Comparison of ENCODE assay signal across 13 cellular contexts in the genomic region with DNA sequence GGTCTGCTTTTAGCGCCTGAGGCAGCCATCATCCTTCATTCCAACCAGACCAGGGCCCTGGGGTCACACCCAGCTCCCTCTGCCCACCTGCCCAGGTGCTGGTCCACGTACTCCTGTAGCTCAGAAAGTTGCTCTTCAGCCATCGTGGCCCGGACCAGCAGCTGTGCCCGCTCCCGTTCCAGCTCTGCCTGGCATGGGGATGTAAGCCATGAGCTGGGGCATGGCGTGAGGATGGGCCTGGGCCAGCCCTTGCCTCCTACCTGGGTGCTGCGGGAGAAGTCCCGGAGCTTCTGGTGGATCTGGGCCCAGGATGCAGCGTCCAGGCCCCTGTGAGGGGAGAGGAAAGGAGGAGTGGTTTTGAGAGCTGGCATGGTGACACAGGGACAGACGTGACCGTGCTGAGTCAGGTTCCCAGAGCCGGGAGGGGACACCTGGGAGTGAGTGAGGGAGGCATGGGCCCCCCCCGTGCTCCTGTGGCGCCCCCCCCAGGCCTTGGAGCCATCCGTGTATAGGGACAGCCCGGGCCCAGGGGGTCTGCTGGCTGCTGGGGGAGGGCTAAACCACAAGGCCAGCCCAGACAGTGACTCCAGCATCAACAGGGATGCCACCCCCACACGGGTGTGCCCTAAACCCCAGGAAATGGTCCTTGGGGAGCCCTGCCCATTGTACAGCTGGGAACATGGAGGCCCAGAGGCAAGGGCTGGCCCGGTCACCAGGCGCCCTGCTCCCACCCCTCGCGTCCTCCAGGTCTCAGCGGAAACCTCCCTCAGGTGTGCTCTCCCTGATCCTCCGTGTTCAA. TPM values are rescaled to one million over a fixed set of nuclear protein-coding genes. Genes with fewer than 3 reads are reported as not detected.
DNase-seq lines count a peak whose midpoint lies in the region; ATAC-seq and TF ChIP-seq lines count a peak whose summit lies in the region.
"Had no signal": no experiment of that assay in that cellular context is flagged by ENCODE, and none has a peak within 500 bp of the region (broad histone marks: within the 10 kb centered on the region; RNA-seq: fewer than 3 reads in every experiment).

No MANE protein-coding gene starts in this region.

- H3K9me3 Mint-ChIP-seq in activated naive CD4-positive, alpha-beta T cell treated with anti-CD3 and anti-CD28 coated beads for 36 hours = no peaks in the 10 kb centered on the region
- no peaks in the 10 kb centered on the region for H3K9me3 Mint-ChIP-seq in activated naive CD4-positive, alpha-beta T cell treated with anti-CD3 and anti-CD28 coated beads, Interleukin-2, amount 50 U/mL, for 72 hours
- no peaks in the 10 kb centered on the region for H3K9me3 Mint-ChIP-seq in IgD-negative memory B cell
- H3K9me3 Mint-ChIP-seq in central memory CD8-positive, alpha-beta T cell = no peaks in the 10 kb centered on the region
- no peaks in the 10 kb centered on the region for H3K9me3 Mint-ChIP-seq in stimulated activated naive CD8-positive, alpha-beta T cell treated with anti-CD3 and anti-CD28 coated beads, Interleukin-15, amount 100 ng/mL, for 72 hours

- no peak for ATAC-seq in activated naive CD4-positive, alpha-beta T cell treated with anti-CD3 and anti-CD28 coated beads, Interleukin-2, amount 50 U/mL, for 72 hours
- no peak for ATAC-seq in central memory CD8-positive, alpha-beta T cell (replicated peaks; ENCODE audit: extremely low read depth, poor library complexity, severe bottlenecking)
- ATAC-seq in stimulated activated naive CD8-positive, alpha-beta T cell treated with anti-CD3 and anti-CD28 coated beads, Interleukin-15, amount 100 ng/mL, for 72 hours = no peak
- no peak for ATAC-seq in Right ventricle myocardium superior (ENCODE audit: poor library complexity)
- ATAC-seq: lower lobe of right lung had no signal

- no peaks in the 10 kb centered on the region for H3K36me3 Mint-ChIP-seq in activated naive CD4-positive, alpha-beta T cell treated with anti-CD3 and anti-CD28 coated beads for 36 hours (ENCODE audit: low read depth)
- H3K36me3 Mint-ChIP-seq in activated naive CD4-positive, alpha-beta T cell treated with anti-CD3 and anti-CD28 coated beads, Interleukin-2, amount 50 U/mL, for 72 hours = no peaks in the 10 kb centered on the region
- no peaks in the 10 kb centered on the region for H3K36me3 Mint-ChIP-seq in IgD-negative memory B cell
- peaks cover 20% of the 10 kb centered on the region for H3K36me3 Mint-ChIP-seq in central memory CD8-positive, alpha-beta T cell (ENCODE audit: insufficient read depth)

- CTCF ChIA-PET in activated naive CD4-positive, alpha-beta T cell treated with anti-CD3 and anti-CD28 coated beads for 36 hours (lab: Charles Lee) = interaction anchor here (1.0 to 3.7 kb wide), 3 partner anchors 11 to 18 kb away, joined by 3 to 25 read pairs (median 5); partner anchors contain the start of gene CIAO3

- no peaks in the 10 kb centered on the region for H3K9me3 ChIP-seq in colonic mucosa
- H3K9me3 ChIP-seq: lower lobe of right lung had no signal

- no peaks in the 10 kb centered on the region for H3K36me3 ChIP-seq in colonic mucosa

- TF ChIP-seq CTCF in colonic mucosa (IDR thresholded peaks at IDR 0.05) = no peak

- H3K4me3 ChIP-seq in colonic mucosa = no peak overlapping the region

- peaks cover 17% of the 10 kb centered on the region for H3K4me1 Mint-ChIP-seq in activated naive CD4-positive, alpha-beta T cell treated with anti-CD3 and anti-CD28 coated beads for 36 hours (ENCODE audit: low read depth)
- H3K4me1 Mint-ChIP-seq in IgD-negative memory B cell = peaks cover 6 to 10% (median 6%) of the 10 kb centered on the region in 3 donors
- peaks cover 25% of the 10 kb centered on the region for H3K4me1 Mint-ChIP-seq in central memory CD8-positive, alpha-beta T cell
- peaks cover 63% of the 10 kb centered on the region for H3K4me1 Mint-ChIP-seq in stimulated activated naive CD8-positive, alpha-beta T cell treated with anti-CD3 and anti-CD28 coated beads, Interleukin-15, amount 100 ng/mL, for 72 hours

- no peak overlapping the region for H3K27ac ChIP-seq in colonic mucosa
- H3K27ac ChIP-seq: lower lobe of right lung had no signal

- H3K4me3 Mint-ChIP-seq in activated naive CD4-positive, alpha-beta T cell treated with anti-CD3 and anti-CD28 coated beads for 36 hours = peak overlapping the region; percentile 49
- H3K4me3 Mint-ChIP-seq in IgD-negative memory B cell = peak overlapping the region in 3 of 4 donors; percentile 45 to 81 (median 78)
- H3K4me3 Mint-ChIP-seq in central memory CD8-positive, alpha-beta T cell = peak overlapping the region; percentile 82
- H3K4me3 Mint-ChIP-seq in stimulated activated naive CD8-positive, alpha-beta T cell treated with anti-CD3 and anti-CD28 coated beads, Interleukin-15, amount 100 ng/mL, for 72 hours = peak overlapping the region; percentile 82 to 95

- no peak overlapping the region for H3K27ac Mint-ChIP-seq in activated naive CD4-positive, alpha-beta T cell treated with anti-CD3 and anti-CD28 coated beads for 36 hours
- no peak overlapping the region for H3K27ac Mint-ChIP-seq in activated naive CD4-positive, alpha-beta T cell treated with anti-CD3 and anti-CD28 coated beads, Interleukin-2, amount 50 U/mL, for 72 hours
- H3K27ac Mint-ChIP-seq in IgD-negative memory B cell = peak overlapping the region; percentile 25 to 98 (median 59)
- H3K27ac Mint-ChIP-seq in central memory CD8-positive, alpha-beta T cell (ENCODE audit: low read depth) = no peak overlapping the region
- no peak overlapping the region for H3K27ac Mint-ChIP-seq in stimulated activated naive CD8-positive, alpha-beta T cell treated with anti-CD3 and anti-CD28 coated beads, Interleukin-15, amount 100 ng/mL, for 72 hours

- no peak for DNase-seq in activated naive CD4-positive, alpha-beta T cell treated with anti-CD3 and anti-CD28 coated beads for 36 hours
- DNase-seq in activated naive CD4-positive, alpha-beta T cell treated with anti-CD3 and anti-CD28 coated beads, Interleukin-2, amount 50 U/mL, for 72 hours (ENCODE audit: low spot score in 2 of 2) = no peak
- no peak for DNase-seq in central memory CD8-positive, alpha-beta T cell (ENCODE audit: low spot score in 2 of 2)
- no peak for DNase-seq in stimulated activated naive CD8-positive, alpha-beta T cell treated with anti-CD3 and anti-CD28 coated beads, Interleukin-15, amount 100 ng/mL, for 72 hours
- DNase-seq in anterior cingulate cortex (lab: John Stamatoyannopoulos, UW) = no peak
- DNase-seq in colonic mucosa = no peak
- DNase-seq in Right ventricle myocardium superior = no peak
- DNase-seq: activated naive CD4-positive, alpha-beta T cell; DMS153; lower lobe of right lung; NCI-H2081 treated with DMSO at 0.1 percent for 48 hours; NCI-H526 had no signal

- H3K9ac ChIP-seq in colonic mucosa (ENCODE audit: low read depth in 2 of 2, low read length in 2 of 2) = no peak overlapping the region

- no peaks in the 10 kb centered on the region for H3K27me3 Mint-ChIP-seq in activated naive CD4-positive, alpha-beta T cell treated with anti-CD3 and anti-CD28 coated beads for 36 hours (ENCODE audit: low read depth)
- H3K27me3 Mint-ChIP-seq in IgD-negative memory B cell = no peaks in the 10 kb centered on the region
- no peaks in the 10 kb centered on the region for H3K27me3 Mint-ChIP-seq in central memory CD8-positive, alpha-beta T cell
- H3K27me3 Mint-ChIP-seq in stimulated activated naive CD8-positive, alpha-beta T cell treated with anti-CD3 and anti-CD28 coated beads, Interleukin-15, amount 100 ng/mL, for 72 hours = no peaks in the 10 kb centered on the region

- H3K27me3 ChIP-seq in colonic mucosa = peaks cover 9% of the 10 kb centered on the region

- peaks cover 29% of the 10 kb centered on the region for H3K4me1 ChIP-seq in colonic mucosa

- intact Hi-C loops in activated naive CD4-positive, alpha-beta T cell treated with anti-CD3 and anti-CD28 coated beads for 36 hours (cut with micrococcal nuclease) = loop anchor here (5.0 kb wide), 1 partner anchor 41 kb away; the partner anchor contains the start of genes JMJD8 and STUB1
- intact Hi-C loops in colonic mucosa (cut with DNase I) (no loop called here), Right ventricle myocardium superior (cut with DNase I) (no loop called here)

RNA-seq across cellular contexts. Expression of gene ANTKMT, which starts 2.1 kb away (rescaled TPM):
- total RNA-seq in activated naive CD4-positive, alpha-beta T cell treated with anti-CD3 and anti-CD28 coated beads for 36 hours = 10 to 100 TPM; 21.5 to 24.3 TPM
- 10 to 100 TPM; 17.6 to 22.6 TPM for total RNA-seq in activated naive CD4-positive, alpha-beta T cell treated with anti-CD3 and anti-CD28 coated beads, Interleukin-2, amount 50 U/mL, for 72 hours
- 84.7 TPM for polyA plus RNA-seq in IgD-negative memory B cell
- total RNA-seq in colonic mucosa (10 to 100 TPM; 42.1 to 83.1 TPM), Right ventricle myocardium superior (27.5 TPM)

RNA-seq across cellular contexts. Expression of gene CCDC78, which starts 3.2 kb away (rescaled TPM):
- 1 to 10 TPM; 1.2 to 1.3 TPM for total RNA-seq in activated naive CD4-positive, alpha-beta T cell treated with anti-CD3 and anti-CD28 coated beads for 36 hours
- total RNA-seq in activated naive CD4-positive, alpha-beta T cell treated with anti-CD3 and anti-CD28 coated beads, Interleukin-2, amount 50 U/mL, for 72 hours = 10 to 100 TPM in 1 of 2 donors, 1 to 10 TPM in 1; 6.2 to 10.7 TPM
- polyA plus RNA-seq in IgD-negative memory B cell = 0.74 TPM
- total RNA-seq in colonic mucosa (1 to 10 TPM in 1 of 2 donors, under 1 TPM in 1; 0.37 to 3.7 TPM), Right ventricle myocardium superior (0.32 TPM)

RNA-seq across cellular contexts. Expression of gene HAGHL, which starts 3.9 kb away (rescaled TPM):
- 1 to 10 TPM; 6.5 to 7.7 TPM for total RNA-seq in activated naive CD4-positive, alpha-beta T cell treated with anti-CD3 and anti-CD28 coated beads for 36 hours
- 10 to 100 TPM; 22.2 to 24.5 TPM for total RNA-seq in activated naive CD4-positive, alpha-beta T cell treated with anti-CD3 and anti-CD28 coated beads, Interleukin-2, amount 50 U/mL, for 72 hours
- 10.0 TPM for polyA plus RNA-seq in IgD-negative memory B cell
- total RNA-seq in colonic mucosa (10 to 100 TPM in 1 of 2 donors, 1 to 10 TPM in 1; 2.6 to 13.0 TPM), Right ventricle myocardium superior (13.8 TPM)

RNA-seq across cellular contexts. Expression of gene METRN, which starts 8.1 kb away (rescaled TPM):
- 10 to 100 TPM in 1 of 2 experiments, 1 to 10 TPM in 1; 8.2 to 11.0 TPM for total RNA-seq in activated naive CD4-positive, alpha-beta T cell treated with anti-CD3 and anti-CD28 coated beads for 36 hours
- 10 to 100 TPM; 10.1 to 14.7 TPM for total RNA-seq in activated naive CD4-positive, alpha-beta T cell treated with anti-CD3 and anti-CD28 coated beads, Interleukin-2, amount 50 U/mL, for 72 hours
- polyA plus RNA-seq in IgD-negative memory B cell = 2.8 TPM
- 10 to 100 TPM; 23.3 to 50.0 TPM for total RNA-seq in colonic mucosa
- total RNA-seq in Right ventricle myocardium superior = 59.6 TPM

RNA-seq across cellular contexts. Expression of gene FBXL16, which starts 17.4 kb away (rescaled TPM):
- total RNA-seq in activated naive CD4-positive, alpha-beta T cell treated with anti-CD3 and anti-CD28 coated beads for 36 hours = 1 to 10 TPM; 3.7 to 5.7 TPM
- 10 to 100 TPM in 1 of 2 donors, 1 to 10 TPM in 1; 2.8 to 16.4 TPM for total RNA-seq in activated naive CD4-positive, alpha-beta T cell treated with anti-CD3 and anti-CD28 coated beads, Interleukin-2, amount 50 U/mL, for 72 hours
- 4.4 TPM for polyA plus RNA-seq in IgD-negative memory B cell
- total RNA-seq in colonic mucosa = 1 to 10 TPM; 2.0 to 2.2 TPM
- total RNA-seq in Right ventricle myocardium superior = not detected

Comparison
In these comparisons a context has a peak if more than half of its experiments do, and no peak if none do; other contexts are left out.
1. H3K27ac Mint-ChIP-seq: peak in IgD-negative memory B cell (3 of 3); none in activated naive CD4-positive, alpha-beta T cell treated with anti-CD3 and anti-CD28 coated beads for 36 hours (single experiment), activated naive CD4-positive, alpha-beta T cell treated with anti-CD3 and anti-CD28 coated beads, Interleukin-2, amount 50 U/mL, for 72 hours (0 of 2), central memory CD8-positive, alpha-beta T cell (single experiment) and stimulated activated naive CD8-positive, alpha-beta T cell treated with anti-CD3 and anti-CD28 coated beads, Interleukin-15, amount 100 ng/mL, for 72 hours (0 of 2).
2. Peak in every context shown above with its lines, with median percentiles within 50 percentile points of each other: H3K4me3 Mint-ChIP-seq.